In genomic region chr2:231235217-231235616, GRCh38 we compare ENCODE assay signal across 31 cellular contexts.
"Had no signal": no experiment of that assay in that cellular context is flagged by ENCODE, and none has a peak within 500 bp of the region (broad histone marks: within the 10 kb centered on the region; RNA-seq: fewer than 3 reads in every experiment).

No MANE protein-coding gene starts in this region.

- H3K9me3 Mint-ChIP-seq: activated CD4-positive, alpha-beta memory T cell treated with anti-CD3 and anti-CD28 coated beads for 36 hours; activated CD4-positive, alpha-beta T cell treated with anti-CD3 and anti-CD28 coated beads, Interleukin-2, amount 10 ng/mL, durations not matched to agents 24 days and 14 days; activated T-helper 1 cell treated with anti-CD3 and anti-CD28 coated beads, Interleukin-12 subunit alpha, Interleukin-12 subunit beta, Interleukin-2, Interleukin-4 antibody, amounts not matched to agents 30 ng/mL and 10 ng/mL and 1 ng/mL, durations not matched to agents 14 hours and 24 hours and 36 hours; activated T-helper 2 cell treated with anti-CD3 and anti-CD28 coated beads, Interferon-gamma antibody, Interleukin-2, Interleukin-4, amounts not matched to agents 10 μg/mL and 5 μg/mL and 100 μg/mL, durations not matched to agents 14 hours and 24 hours and 36 hours; central memory CD8-positive, alpha-beta T cell; dendritic cell treated with granulocyte-macrophage colony-stimulating factor and Interleukin-4, amounts not matched to agents 40 ng/mL and 50 ng/mL, for 4 days; endodermal cell had no signal

- H3K36me3 ChIP-seq: gastrocnemius medialis had no signal

- DNase-seq: activated CD4-positive, alpha-beta memory T cell treated with anti-CD3 and anti-CD28 coated beads for 36 hours; activated CD4-positive, alpha-beta T cell treated with anti-CD3 and anti-CD28 coated beads for 36 hours; activated CD4-positive, alpha-beta T cell treated with anti-CD3 and anti-CD28 coated beads, Interleukin-2, amount 10 ng/mL, durations not matched to agents 24 days and 14 days; activated CD4-positive, CD25-positive, alpha-beta regulatory T cell; activated CD4-positive, CD25-positive, alpha-beta regulatory T cell treated with anti-CD3 and anti-CD28 coated beads, Interleukin-2, amount 50 U/mL, for 72 hours; activated CD8-positive, alpha-beta memory T cell treated with anti-CD3 and anti-CD28 coated beads, Interleukin-2, amount 10 ng/mL, durations not matched to agents 7 days and 5 days; activated CD8-positive, alpha-beta memory T cell treated with anti-CD3 and anti-CD28 coated beads, Interleukin-2, amount 50 U/mL, for 4 hours; activated CD8-positive, alpha-beta T cell treated with anti-CD3 and anti-CD28 coated beads, Interleukin-2, amount 10 ng/mL, durations not matched to agents 7 days and 5 days; activated gamma-delta T cell treated with Interleukin-2 at 50 U/mL for 16 hours; activated naive CD4-positive, alpha-beta T cell treated with anti-CD3 and anti-CD28 coated beads, Interleukin-2, amount 50 U/mL, for 16 hours; activated naive CD4-positive, alpha-beta T cell treated with Interleukin-2 at 50 U/mL for 16 hours; activated T-cell treated with anti-CD3 and anti-CD28 coated beads, Interleukin-2, amount 50 U/mL, for 1 hour; activated T-cell treated with anti-CD3 and anti-CD28 coated beads, Interleukin-2, amount 50 U/mL, for 48 hours; amniotic stem cell; anterior cingulate cortex; brain microvascular endothelial cell; dorsolateral prefrontal cortex; effector memory CD4-positive, alpha-beta T cell; endodermal cell; foreskin keratinocyte; gastrocnemius medialis; glutamatergic neuron; heart left ventricle; T-helper 2 cell had no signal

- H3K4me1 ChIP-seq: foreskin keratinocyte, gastrocnemius medialis, heart left ventricle had no signal

- H3K9me3 ChIP-seq: esophagus muscularis mucosa, gastrocnemius medialis, heart left ventricle had no signal

- ATAC-seq: activated CD4-positive, alpha-beta T cell treated with anti-CD3 and anti-CD28 coated beads for 36 hours; activated CD8-positive, alpha-beta memory T cell treated with anti-CD3 and anti-CD28 coated beads, Interleukin-2, amount 10 ng/mL, durations not matched to agents 7 days and 5 days; activated CD8-positive, alpha-beta T cell treated with anti-CD3 and anti-CD28 coated beads, Interleukin-2, amount 10 ng/mL, durations not matched to agents 7 days and 5 days; foreskin keratinocyte; gastrocnemius medialis; heart left ventricle had no signal

- H3K4me3 Mint-ChIP-seq: activated CD4-positive, alpha-beta memory T cell treated with anti-CD3 and anti-CD28 coated beads for 36 hours; activated CD4-positive, alpha-beta T cell treated with anti-CD3 and anti-CD28 coated beads for 36 hours; activated CD4-positive, alpha-beta T cell treated with anti-CD3 and anti-CD28 coated beads, Interleukin-2, amount 10 ng/mL, durations not matched to agents 24 days and 14 days; activated CD8-positive, alpha-beta memory T cell treated with anti-CD3 and anti-CD28 coated beads, Interleukin-2, amount 10 ng/mL, durations not matched to agents 7 days and 5 days; activated CD8-positive, alpha-beta T cell treated with anti-CD3 and anti-CD28 coated beads, Interleukin-2, amount 10 ng/mL, durations not matched to agents 7 days and 5 days; activated naive CD8-positive, alpha-beta T cell; activated T-helper 1 cell treated with anti-CD3 and anti-CD28 coated beads, Interleukin-12 subunit alpha, Interleukin-12 subunit beta, Interleukin-2, Interleukin-4 antibody, amounts not matched to agents 30 ng/mL and 10 ng/mL and 1 ng/mL, durations not matched to agents 14 hours and 24 hours and 36 hours; central memory CD8-positive, alpha-beta T cell; dendritic cell treated with granulocyte-macrophage colony-stimulating factor and Interleukin-4, amounts not matched to agents 40 ng/mL and 50 ng/mL, for 4 days; endodermal cell had no signal

- H3K4me1 Mint-ChIP-seq: activated CD4-positive, alpha-beta T cell treated with anti-CD3 and anti-CD28 coated beads for 36 hours; activated CD4-positive, alpha-beta T cell treated with anti-CD3 and anti-CD28 coated beads, Interleukin-2, amount 10 ng/mL, durations not matched to agents 24 days and 14 days; activated CD8-positive, alpha-beta memory T cell treated with anti-CD3 and anti-CD28 coated beads, Interleukin-2, amount 10 ng/mL, durations not matched to agents 7 days and 5 days; central memory CD8-positive, alpha-beta T cell; endodermal cell had no signal

- H3K4me3 ChIP-seq: coronary artery, dorsolateral prefrontal cortex, esophagus muscularis mucosa, gastrocnemius medialis, heart left ventricle had no signal

- H3K27ac ChIP-seq: brain microvascular endothelial cell, coronary artery, dorsolateral prefrontal cortex, esophagus muscularis mucosa, foreskin keratinocyte, gastrocnemius medialis, heart left ventricle had no signal

- H3K36me3 Mint-ChIP-seq: activated CD4-positive, alpha-beta memory T cell treated with anti-CD3 and anti-CD28 coated beads for 36 hours; activated CD8-positive, alpha-beta memory T cell treated with anti-CD3 and anti-CD28 coated beads, Interleukin-2, amount 10 ng/mL, durations not matched to agents 7 days and 5 days; activated naive CD8-positive, alpha-beta T cell had no signal

- H3K27ac Mint-ChIP-seq: activated CD4-positive, alpha-beta memory T cell treated with anti-CD3 and anti-CD28 coated beads for 36 hours; activated CD4-positive, alpha-beta T cell treated with anti-CD3 and anti-CD28 coated beads for 36 hours; activated CD4-positive, alpha-beta T cell treated with anti-CD3 and anti-CD28 coated beads, Interleukin-2, amount 10 ng/mL, durations not matched to agents 24 days and 14 days; activated CD8-positive, alpha-beta memory T cell treated with anti-CD3 and anti-CD28 coated beads, Interleukin-2, amount 10 ng/mL, durations not matched to agents 7 days and 5 days; activated CD8-positive, alpha-beta T cell treated with anti-CD3 and anti-CD28 coated beads, Interleukin-2, amount 10 ng/mL, durations not matched to agents 7 days and 5 days; activated naive CD8-positive, alpha-beta T cell; activated T-helper 1 cell treated with anti-CD3 and anti-CD28 coated beads, Interleukin-12 subunit alpha, Interleukin-12 subunit beta, Interleukin-2, Interleukin-4 antibody, amounts not matched to agents 30 ng/mL and 10 ng/mL and 1 ng/mL, durations not matched to agents 14 hours and 24 hours and 36 hours; activated T-helper 2 cell treated with anti-CD3 and anti-CD28 coated beads, Interferon-gamma antibody, Interleukin-2, Interleukin-4, amounts not matched to agents 10 μg/mL and 5 μg/mL and 100 μg/mL, durations not matched to agents 14 hours and 24 hours and 36 hours; dendritic cell treated with granulocyte-macrophage colony-stimulating factor and Interleukin-4, amounts not matched to agents 40 ng/mL and 50 ng/mL, for 4 days; endodermal cell had no signal

- H3K27me3 Mint-ChIP-seq: activated CD4-positive, alpha-beta memory T cell treated with anti-CD3 and anti-CD28 coated beads for 36 hours; activated CD4-positive, alpha-beta T cell treated with anti-CD3 and anti-CD28 coated beads for 36 hours; activated CD4-positive, alpha-beta T cell treated with anti-CD3 and anti-CD28 coated beads, Interleukin-2, amount 10 ng/mL, durations not matched to agents 24 days and 14 days; activated CD8-positive, alpha-beta memory T cell treated with anti-CD3 and anti-CD28 coated beads, Interleukin-2, amount 10 ng/mL, durations not matched to agents 7 days and 5 days; activated naive CD8-positive, alpha-beta T cell; central memory CD8-positive, alpha-beta T cell; dendritic cell treated with granulocyte-macrophage colony-stimulating factor and Interleukin-4, amounts not matched to agents 40 ng/mL and 50 ng/mL, for 4 days had no signal

- H3K27me3 ChIP-seq: brain microvascular endothelial cell, dorsolateral prefrontal cortex, esophagus muscularis mucosa, foreskin keratinocyte, gastrocnemius medialis, heart left ventricle had no signal
